In genomic region chr5:5331838-5332237, GRCh38 we compare ENCODE assay signal across 26 cellular contexts.
A peak's percentile ranks its signal among the peaks of the same experiment; 100 is the strongest.
DNase-seq lines count a peak whose midpoint lies in the region; ATAC-seq and TF ChIP-seq lines count a peak whose summit lies in the region.
"Had no signal": no experiment of that assay in that cellular context is flagged by ENCODE, and none has a peak within 500 bp of the region (broad histone marks: within the 10 kb centered on the region; RNA-seq: fewer than 3 reads in every experiment).

No MANE protein-coding gene starts in this region.

- CTCF ChIA-PET in activated CD4-positive, alpha-beta T cell treated with anti-CD3 and anti-CD28 coated beads, Interleukin-2, amount 10 ng/mL, durations not matched to agents 7 days and 5 days (lab: Charles Lee), result no interaction called here

- H3K36me3 ChIP-seq in psoas muscle (ENCODE audit: insufficient read depth in 1 of 2, low read depth in 1 of 2), result no peaks in the 10 kb centered on the region
- H3K36me3 ChIP-seq: SJSA1 had no signal

- intact Hi-C loops in psoas muscle (cut with DNase I), result no loop called here

- H3K27ac ChIP-seq in psoas muscle, result peak overlapping the region; percentile 32
- no peak overlapping the region for H3K27ac ChIP-seq in foreskin keratinocyte
- H3K27ac ChIP-seq: PC-9, SJSA1 had no signal

- peaks cover 14% of the 10 kb centered on the region for H3K9me3 Mint-ChIP-seq in activated CD4-positive, alpha-beta T cell treated with anti-CD3 and anti-CD28 coated beads, Interleukin-2, amount 10 ng/mL, durations not matched to agents 7 days and 5 days

- ATAC-seq in psoas muscle, result peak in 3 of 4 donors; percentile 48 to 66 (median 65)
- ATAC-seq in foreskin keratinocyte, result no peak
- ATAC-seq: left cardiac atrium, T-helper 17 cell had no signal

- no peaks in the 10 kb centered on the region for H3K36me3 Mint-ChIP-seq in activated CD4-positive, alpha-beta T cell treated with anti-CD3 and anti-CD28 coated beads, Interleukin-2, amount 10 ng/mL, durations not matched to agents 7 days and 5 days (ENCODE audit: low read depth)

- DNase-seq in DMS79 (lab: John Stamatoyannopoulos, UW) (peak; percentile 75), M059J (ENCODE audit: low read depth) (peak; percentile 85), epidermal melanocyte (ENCODE audit: insufficient read length, low spot score) (peak; percentile 59), psoas muscle (no peak), foreskin keratinocyte (no peak), NCI-H446 treated with DMSO at 0.1 percent for 48 hours (lab: John Stamatoyannopoulos, UW) (no peak)
- DNase-seq in activated CD4-positive, alpha-beta T cell treated with anti-CD3 and anti-CD28 coated beads, Interleukin-2, amount 10 ng/mL, durations not matched to agents 7 days and 5 days, result no peak
- DNase-seq: activated gamma-delta T cell; AML-193; central memory CD4-positive, alpha-beta T cell; COR-L47; erythroblast; HFFc6; IMR-90; left cardiac atrium; MM.1S; NCI-H1436 treated with DMSO at 0.1 percent for 48 hours; NCI-H2171 treated with DMSO at 0.1 percent for 48 hours; nephron progenitor cell; PC-9; small intestine; stimulated activated CD4-positive, alpha-beta T cell treated with anti-CD3 and anti-CD28 coated beads, Interleukin-2, amount 100 ng/mL, for 48 hours; stimulated activated naive CD4-positive, alpha-beta T cell treated with Interleukin-2 at 50 U/mL for 16 hours; T-helper 17 cell had no signal

- H3K4me3 ChIP-seq in psoas muscle, result no peak overlapping the region
- H3K4me3 ChIP-seq: PC-9, SJSA1 had no signal

- no peak overlapping the region for H3K27ac Mint-ChIP-seq in activated CD4-positive, alpha-beta T cell treated with anti-CD3 and anti-CD28 coated beads, Interleukin-2, amount 10 ng/mL, durations not matched to agents 7 days and 5 days
- H3K27ac Mint-ChIP-seq: HFFc6, nephron progenitor cell, T-helper 17 cell had no signal

- no peaks in the 10 kb centered on the region for H3K9me3 ChIP-seq in psoas muscle
- H3K9me3 ChIP-seq: SJSA1 had no signal

- H3K27me3 ChIP-seq in psoas muscle (ENCODE audit: insufficient read depth in 3 of 3, low read length in 2 of 3) (no peaks in the 10 kb centered on the region), foreskin keratinocyte (no peaks in the 10 kb centered on the region)
- H3K27me3 ChIP-seq: SJSA1 had no signal

- 34 to 45% (median 44%) methylated on average over 5 of the region's 5 CpGs for WGBS in psoas muscle, 3 donors

- H3K4me3 Mint-ChIP-seq in activated CD4-positive, alpha-beta T cell treated with anti-CD3 and anti-CD28 coated beads, Interleukin-2, amount 10 ng/mL, durations not matched to agents 7 days and 5 days, result no peak overlapping the region
- H3K4me3 Mint-ChIP-seq: HFFc6, nephron progenitor cell, T-helper 17 cell had no signal

- peaks cover 23% of the 10 kb centered on the region for H3K4me1 ChIP-seq in psoas muscle
- peaks cover 14% of the 10 kb centered on the region for H3K4me1 ChIP-seq in foreskin keratinocyte

- POLR2A ChIA-PET in activated CD4-positive, alpha-beta T cell treated with anti-CD3 and anti-CD28 coated beads, Interleukin-2, amount 10 ng/mL, durations not matched to agents 7 days and 5 days (lab: Charles Lee), result no interaction called here

- TF ChIP-seq CTCF in psoas muscle (IDR thresholded peaks at IDR 0.05), result no peak
- no peak for TF ChIP-seq CTCF in foreskin keratinocyte (conservative IDR thresholded peaks at IDR 0.05)

- H3K27me3 Mint-ChIP-seq in activated CD4-positive, alpha-beta T cell treated with anti-CD3 and anti-CD28 coated beads, Interleukin-2, amount 10 ng/mL, durations not matched to agents 7 days and 5 days, result no peaks in the 10 kb centered on the region
- H3K27me3 Mint-ChIP-seq: progenitor cell of endocrine pancreas had no signal

- H3K4me1 Mint-ChIP-seq in activated CD4-positive, alpha-beta T cell treated with anti-CD3 and anti-CD28 coated beads, Interleukin-2, amount 10 ng/mL, durations not matched to agents 7 days and 5 days, result no peaks in the 10 kb centered on the region
- H3K4me1 Mint-ChIP-seq: T-helper 17 cell had no signal

Comparison
In these comparisons a context has a peak if more than half of its experiments do, and no peak if none do; other contexts are left out.
1. DNase-seq: peak in DMS79 (single experiment), M059J (single experiment) and epidermal melanocyte (single experiment); none in psoas muscle (0 of 2), foreskin keratinocyte (0 of 2), activated CD4-positive, alpha-beta T cell treated with anti-CD3 and anti-CD28 coated beads, Interleukin-2, amount 10 ng/mL, durations not matched to agents 7 days and 5 days (single experiment) and NCI-H446 treated with DMSO at 0.1 percent for 48 hours (single experiment).